Comparison of ENCODE assay signal across 15 cellular contexts in genomic region chr2:230678018-230678417, GRCh38. TPM values are rescaled to one million over a fixed set of nuclear protein-coding genes. Genes with fewer than 3 reads are reported as not detected.
DNase-seq lines count a peak whose midpoint lies in the region; ATAC-seq and TF ChIP-seq lines count a peak whose summit lies in the region.
"Had no signal": no experiment of that assay in that cellular context is flagged by ENCODE, and none has a peak within 500 bp of the region (broad histone marks: within the 10 kb centered on the region; RNA-seq: fewer than 3 reads in every experiment).

No MANE protein-coding gene starts in this region.

- H2AFZ ChIP-seq in mammary epithelial cell (ENCODE audit: low read depth, low read length) = no peak overlapping the region

- no peaks in the 10 kb centered on the region for H3K79me2 ChIP-seq in mammary epithelial cell (ENCODE audit: insufficient read depth, low read length)

- in situ Hi-C loops in mammary epithelial cell (cut with MboI; ENCODE audit: low sequenced_read_pairs in 2 of 2) = no loop called here

- WGBS in mammary epithelial cell (ENCODE audit: low coverage, missing lambda C conversion rate) = 91% methylated on average over 1 of the region's 1 CpG

- H3K27me3 ChIP-seq in mammary epithelial cell (ENCODE audit: insufficient read depth, low read length) = no peaks in the 10 kb centered on the region

- BruUV-seq in mammary epithelial cell (replicated peaks; lab: Mats Ljungman, UMichigan) = no TSS peak

- H3K4me3 Mint-ChIP-seq in activated naive CD8-positive, alpha-beta T cell treated with anti-CD3 and anti-CD28 coated beads for 36 hours = no peak overlapping the region
- no peak overlapping the region for H3K4me3 Mint-ChIP-seq in activated naive CD8-positive, alpha-beta T cell treated with anti-CD3 and anti-CD28 coated beads, Interleukin-2, amount 50 U/mL, for 24 hours
- no peak overlapping the region for H3K4me3 Mint-ChIP-seq in activated CD4-positive, alpha-beta memory T cell treated with anti-CD3 and anti-CD28 coated beads for 36 hours

- peaks cover 15% of the 10 kb centered on the region for H3K36me3 Mint-ChIP-seq in activated naive CD8-positive, alpha-beta T cell treated with anti-CD3 and anti-CD28 coated beads for 36 hours
- no peaks in the 10 kb centered on the region for H3K36me3 Mint-ChIP-seq in activated naive CD8-positive, alpha-beta T cell treated with anti-CD3 and anti-CD28 coated beads, Interleukin-2, amount 50 U/mL, for 24 hours (ENCODE audit: low read depth)
- H3K36me3 Mint-ChIP-seq in activated CD4-positive, alpha-beta memory T cell treated with anti-CD3 and anti-CD28 coated beads for 36 hours = peaks cover 3% of the 10 kb centered on the region

- H3K9me3 ChIP-seq in mammary epithelial cell (replicated peaks; ENCODE audit: insufficient read depth, low read length) = peaks cover 10% of the 10 kb centered on the region

- H3K27ac ChIP-seq in mammary epithelial cell (ENCODE audit: insufficient read depth, low read depth, low read length) = peak overlapping the region; percentile 43

- no peaks in the 10 kb centered on the region for H3K36me3 ChIP-seq in mammary epithelial cell (ENCODE audit: insufficient read depth, low read length)

- H3K4me3 ChIP-seq in mammary epithelial cell (replicated peaks in 1 of 3; ENCODE audit: insufficient read depth in 1 of 3, low read depth in 2 of 3, low read length in 3 of 3) = no peak overlapping the region

- dilution Hi-C loops in mammary epithelial cell (cut with HindIII; ENCODE audit: low sequenced_read_pairs) = no loop called here

- no peaks in the 10 kb centered on the region for H4K20me1 ChIP-seq in mammary epithelial cell (ENCODE audit: insufficient read depth, low read length)

- TF ChIP-seq CTCF in mammary epithelial cell (conservative IDR thresholded peaks at IDR 0.05 in 1 of 2, IDR thresholded peaks at IDR 0.05 in 1 of 2; ENCODE audit: extremely low read depth in 1 of 2, insufficient read depth in 1 of 2, low read depth in 1 of 2, low read length in 2 of 2) = no peak

- POLR2A ChIA-PET in activated CD4-positive, alpha-beta memory T cell treated with anti-CD3 and anti-CD28 coated beads for 36 hours (lab: Charles Lee) = interaction anchor here (0.7 to 1.1 kb wide), 2 partner anchors 9 to 16 kb away, joined by 4 read pairs; no protein-coding TSS in a partner anchor

- H3K27me3 Mint-ChIP-seq in activated naive CD8-positive, alpha-beta T cell treated with anti-CD3 and anti-CD28 coated beads for 36 hours = no peaks in the 10 kb centered on the region
- peaks cover 2% of the 10 kb centered on the region for H3K27me3 Mint-ChIP-seq in activated naive CD8-positive, alpha-beta T cell treated with anti-CD3 and anti-CD28 coated beads, Interleukin-2, amount 50 U/mL, for 24 hours
- no peaks in the 10 kb centered on the region for H3K27me3 Mint-ChIP-seq in activated CD4-positive, alpha-beta memory T cell treated with anti-CD3 and anti-CD28 coated beads for 36 hours
- H3K27me3 Mint-ChIP-seq: CD4-positive, alpha-beta memory T cell had no signal

- no peak overlapping the region for H3K9ac ChIP-seq in mammary epithelial cell (ENCODE audit: insufficient read depth, low read length)

- H3K4me1 Mint-ChIP-seq in activated naive CD8-positive, alpha-beta T cell treated with anti-CD3 and anti-CD28 coated beads for 36 hours = peaks cover 24% of the 10 kb centered on the region
- peaks cover 25% of the 10 kb centered on the region for H3K4me1 Mint-ChIP-seq in activated naive CD8-positive, alpha-beta T cell treated with anti-CD3 and anti-CD28 coated beads, Interleukin-2, amount 50 U/mL, for 24 hours
- peaks cover 27% of the 10 kb centered on the region for H3K4me1 Mint-ChIP-seq in activated CD4-positive, alpha-beta memory T cell treated with anti-CD3 and anti-CD28 coated beads for 36 hours (ENCODE audit: low read depth)

- H3K4me1 ChIP-seq in mammary epithelial cell (ENCODE audit: insufficient read depth, low read length) = peaks cover 24% of the 10 kb centered on the region

- ATAC-seq in activated naive CD8-positive, alpha-beta T cell treated with anti-CD3 and anti-CD28 coated beads, Interleukin-2, amount 50 U/mL, for 24 hours = no peak
- no peak for ATAC-seq in sciatic nerve
- ATAC-seq in GM19455 (IDR thresholded peaks at IDR 0.05; ENCODE audit: unreplicated experiment) = no peak
- no peak for ATAC-seq in HG03175 (IDR thresholded peaks at IDR 0.05; ENCODE audit: unreplicated experiment)

- intact Hi-C loops in activated CD4-positive, alpha-beta memory T cell treated with anti-CD3 and anti-CD28 coated beads for 36 hours (cut with micrococcal nuclease) = no loop called here
- intact Hi-C loops in mammary epithelial cell (cut with micrococcal nuclease) (no loop called here), sciatic nerve (cut with DNase I) (no loop called here)

- CTCF ChIA-PET in activated CD4-positive, alpha-beta memory T cell treated with anti-CD3 and anti-CD28 coated beads for 36 hours (lab: Charles Lee) = interaction anchor here (1.1 to 2.8 kb wide), 4 partner anchors 15 to 36 kb away, joined by 3 to 9 read pairs (median 6); partner anchors contain the start of gene CAB39
- CTCF ChIA-PET in mammary epithelial cell (lab: Charles Lee; ENCODE audit: low non-redundant PET) = no interaction called here

- peak overlapping the region; percentile 26 for H3K27ac Mint-ChIP-seq in activated naive CD8-positive, alpha-beta T cell treated with anti-CD3 and anti-CD28 coated beads for 36 hours
- H3K27ac Mint-ChIP-seq in activated naive CD8-positive, alpha-beta T cell treated with anti-CD3 and anti-CD28 coated beads, Interleukin-2, amount 50 U/mL, for 24 hours = no peak overlapping the region
- H3K27ac Mint-ChIP-seq in activated CD4-positive, alpha-beta memory T cell treated with anti-CD3 and anti-CD28 coated beads for 36 hours = peak overlapping the region; percentile 59

- DNase-seq in activated naive CD8-positive, alpha-beta T cell treated with anti-CD3 and anti-CD28 coated beads for 36 hours = no peak
- no peak for DNase-seq in activated naive CD8-positive, alpha-beta T cell treated with anti-CD3 and anti-CD28 coated beads, Interleukin-2, amount 50 U/mL, for 24 hours
- DNase-seq in activated CD4-positive, alpha-beta memory T cell treated with anti-CD3 and anti-CD28 coated beads for 36 hours = no peak
- DNase-seq in mammary epithelial cell = no peak
- no peak for DNase-seq in sciatic nerve (ENCODE audit: low spot score)
- DNase-seq: Calu3; CD4-positive, alpha-beta memory T cell; DMS53; NCI-H1105; NCI-H1694; NCI-H510A treated with DMSO at 0.1 percent for 48 hours; NCI-H82; SHP77 had no signal

- peaks cover 16% of the 10 kb centered on the region for H3K9me3 Mint-ChIP-seq in activated naive CD8-positive, alpha-beta T cell treated with anti-CD3 and anti-CD28 coated beads for 36 hours
- peaks cover 8% of the 10 kb centered on the region for H3K9me3 Mint-ChIP-seq in activated naive CD8-positive, alpha-beta T cell treated with anti-CD3 and anti-CD28 coated beads, Interleukin-2, amount 50 U/mL, for 24 hours
- H3K9me3 Mint-ChIP-seq in activated CD4-positive, alpha-beta memory T cell treated with anti-CD3 and anti-CD28 coated beads for 36 hours = peaks cover 8% of the 10 kb centered on the region

- no peak overlapping the region for H3K4me2 ChIP-seq in mammary epithelial cell (ENCODE audit: insufficient read depth, low read depth, low read length)

RNA-seq across cellular contexts. Expression of gene CAB39, which starts 34.6 kb away (rescaled TPM):
- 100 to 1,000 TPM; 119 to 122 TPM for total RNA-seq in activated naive CD8-positive, alpha-beta T cell treated with anti-CD3 and anti-CD28 coated beads for 36 hours
- total RNA-seq in activated CD4-positive, alpha-beta memory T cell treated with anti-CD3 and anti-CD28 coated beads for 36 hours = 100 to 1,000 TPM; 128 to 129 TPM
- total RNA-seq in mammary epithelial cell (100 to 1,000 TPM in 1 of 2 donors, 10 to 100 TPM in 1; 68.3 to 115 TPM), sciatic nerve (59.5 TPM)
- polyA plus RNA-seq in mammary epithelial cell = 55.2 TPM
- 149 TPM for polyA minus RNA-seq in mammary epithelial cell
